Comparison of ENCODE assay signal across 8 cellular contexts in the genomic region with DNA sequence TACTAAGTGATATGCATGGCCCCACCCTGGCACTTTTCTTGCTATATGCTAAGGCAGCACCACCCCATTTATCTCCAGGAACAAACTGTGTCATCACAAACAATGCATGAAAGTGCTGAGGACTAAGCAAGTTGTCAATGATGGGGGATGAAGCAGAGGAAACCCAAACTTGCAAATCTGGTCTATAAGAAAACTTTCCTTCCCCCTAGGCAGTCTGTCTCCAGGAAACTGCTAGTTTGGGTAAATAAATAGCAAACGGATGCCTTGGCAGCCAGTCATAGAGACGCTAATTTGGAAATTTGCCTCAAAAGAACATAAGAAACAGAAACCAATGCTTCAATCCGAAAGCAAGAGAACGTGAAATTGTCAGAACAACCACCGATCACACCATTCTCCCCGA. TPM values are rescaled to one million over a fixed set of nuclear protein-coding genes. Genes with fewer than 3 reads are reported as not detected.
DNase-seq lines count a peak whose midpoint lies in the region; ATAC-seq and TF ChIP-seq lines count a peak whose summit lies in the region.

No MANE protein-coding gene starts in this region.

- H2AK5ac ChIP-seq in mesenchymal stem cell (ENCODE audit: low read length, severe bottlenecking) = no peak overlapping the region

- H3K27me3 Mint-ChIP-seq in naive thymus-derived CD8-positive, alpha-beta T cell = peaks cover 2 to 28% (median 17%) of the 10 kb centered on the region in 5 donors

- H4K91ac ChIP-seq in mesenchymal stem cell (ENCODE audit: low read length) = no peak overlapping the region

- H3K23ac ChIP-seq in mesenchymal stem cell (ENCODE audit: low read length in 2 of 2) = no peak overlapping the region

- no peak overlapping the region for H2AFZ ChIP-seq in mesenchymal stem cell (ENCODE audit: low read depth, low read length)

- no peaks in the 10 kb centered on the region for H3K9me3 ChIP-seq in mesenchymal stem cell (ENCODE audit: control insufficient read depth, low read length)
- H3K9me3 ChIP-seq in SJCRH30 (replicated peaks) = no peaks in the 10 kb centered on the region

- H3K14ac ChIP-seq in mesenchymal stem cell (ENCODE audit: low read length in 2 of 2) = no peak overlapping the region

- no peak overlapping the region for H3K4me3 Mint-ChIP-seq in naive thymus-derived CD8-positive, alpha-beta T cell

- DNase-seq in BJ (ENCODE audit: low read depth) (peak; percentile 73), T47D (ENCODE audit: low read depth in 1 of 2, low spot score in 1 of 2) (peak; percentile 67 to 99), mesenchymal stem cell (peak; percentile 89), activated gamma-delta T cell treated with Interleukin-2 at 50 U/mL for 16 hours (no peak), SJCRH30 (no peak)
- DNase-seq in naive thymus-derived CD8-positive, alpha-beta T cell = no peak

- H2BK12ac ChIP-seq in mesenchymal stem cell (ENCODE audit: low read length in 2 of 2) = no peak overlapping the region

- H3K4me2 ChIP-seq in mesenchymal stem cell (ENCODE audit: low read length, poor library complexity, severe bottlenecking) = no peak overlapping the region

- H3K27me3 ChIP-seq in BJ (ENCODE audit: control insufficient read depth, insufficient read depth, low read length) = no peaks in the 10 kb centered on the region
- H3K27me3 ChIP-seq in mesenchymal stem cell (ENCODE audit: control insufficient read depth in 1 of 2, insufficient read depth in 1 of 2, low read length in 2 of 2) = no peaks in the 10 kb centered on the region
- no peaks in the 10 kb centered on the region for H3K27me3 ChIP-seq in SJCRH30

- no peaks in the 10 kb centered on the region for H3K36me3 ChIP-seq in BJ (ENCODE audit: control insufficient read depth, insufficient read depth, low read length)
- no peaks in the 10 kb centered on the region for H3K36me3 ChIP-seq in mesenchymal stem cell (ENCODE audit: control insufficient read depth in 1 of 2, insufficient read depth in 2 of 2, low read depth in 1 of 2, low read length in 2 of 2)
- H3K36me3 ChIP-seq in SJCRH30 = no peaks in the 10 kb centered on the region

- peak; percentile 59 for ATAC-seq in HG02798 (IDR thresholded peaks at IDR 0.05; ENCODE audit: poor library complexity, unreplicated experiment)
- no peak for ATAC-seq in naive thymus-derived CD8-positive, alpha-beta T cell
- ATAC-seq in HG02852 (IDR thresholded peaks at IDR 0.05; ENCODE audit: unreplicated experiment) = no peak

- H2BK15ac ChIP-seq in mesenchymal stem cell (ENCODE audit: low read depth, poor library complexity, severe bottlenecking) = no peak overlapping the region

- in situ Hi-C loops in T47D (cut with HindIII; ENCODE audit: low pct_unique_long_range_greater_than_20kb, low sequenced_read_pairs) = no loop called here

- no peak for TF ChIP-seq CTCF in BJ (IDR thresholded peaks at IDR 0.05; ENCODE audit: insufficient read depth, low read depth, low read length)

- H3K4me1 Mint-ChIP-seq in naive thymus-derived CD8-positive, alpha-beta T cell = peaks cover 0 to 21% (median 5%) of the 10 kb centered on the region in 4 donors

- WGBS in mesenchymal stem cell = 34% methylated on average over 2 of the region's 6 CpGs

- no peaks in the 10 kb centered on the region for H3K79me1 ChIP-seq in mesenchymal stem cell (replicated peaks; ENCODE audit: low read length, poor library complexity, severe bottlenecking)

- H2BK5ac ChIP-seq in mesenchymal stem cell (ENCODE audit: low read depth, low read length, poor library complexity, severe bottlenecking) = no peak overlapping the region

- peak overlapping the region; percentile 90 for H3K9ac ChIP-seq in mesenchymal stem cell (ENCODE audit: low read length)

- no peak overlapping the region for H2BK120ac ChIP-seq in mesenchymal stem cell (ENCODE audit: low read depth, low read length)

- POLR2A ChIA-PET in BJ (lab: Charles Lee) = no interaction called here
- POLR2A ChIA-PET in naive thymus-derived CD8-positive, alpha-beta T cell (lab: Charles Lee) = no interaction called here

- H3K4me1 ChIP-seq in mesenchymal stem cell (ENCODE audit: control insufficient read depth, insufficient read depth, low read depth, low read length) (no peaks in the 10 kb centered on the region), SJCRH30 (no peaks in the 10 kb centered on the region)

- no peak overlapping the region for H3K4ac ChIP-seq in mesenchymal stem cell (ENCODE audit: low read depth in 1 of 2, low read length in 2 of 2)

- H3K18ac ChIP-seq in mesenchymal stem cell (ENCODE audit: low read depth in 1 of 2, low read length in 2 of 2) = no peak overlapping the region

- H3K27ac Mint-ChIP-seq in naive thymus-derived CD8-positive, alpha-beta T cell = no peak overlapping the region

- no peak overlapping the region for H4K8ac ChIP-seq in mesenchymal stem cell (ENCODE audit: low read length)

- H3K4me3 ChIP-seq in BJ (ENCODE audit: low read depth, low read length) (peak overlapping the region; percentile 12; the same call in 1 of the 2 replicates), mesenchymal stem cell (ENCODE audit: insufficient read depth in 1 of 2, low read depth in 1 of 2, low read length in 2 of 2) (peak overlapping the region in 1 of 2 experiments; percentile 74), SJCRH30 (no peak overlapping the region)

- no peaks in the 10 kb centered on the region for H3K36me3 Mint-ChIP-seq in naive thymus-derived CD8-positive, alpha-beta T cell

- CTCF ChIA-PET in BJ (lab: Yijun Ruan, JAX) = no interaction called here

- H3K27ac ChIP-seq in mesenchymal stem cell (ENCODE audit: low read length, poor library complexity, severe bottlenecking) (no peak overlapping the region), SJCRH30 (no peak overlapping the region)

- H3K9me3 Mint-ChIP-seq in naive thymus-derived CD8-positive, alpha-beta T cell = peaks cover 0 to 3% (median 0%) of the 10 kb centered on the region in 9 donors

RNA-seq across cellular contexts. Expression of a gene that starts 5.6 kb away (rescaled TPM):
- 165 and 217 TPM in 2 replicates for polyA plus RNA-seq in BJ (2011; rRNA removed)
- polyA minus RNA-seq in BJ (2011; rRNA and poly(A)+ RNA removed) = 17.9 and 28.8 TPM in 2 replicates
- 183 TPM for polyA plus RNA-seq in mesenchymal stem cell (2013, experiment 1 of 2)
- polyA plus RNA-seq in mesenchymal stem cell (2013, experiment 2 of 2) = 189 TPM
- total RNA-seq in naive thymus-derived CD8-positive, alpha-beta T cell = 10 to 100 TPM; 25.3 to 30.1 TPM
- 10 to 100 TPM; 17.6 to 25.6 (median 20.8) TPM for polyA plus RNA-seq in naive thymus-derived CD8-positive, alpha-beta T cell
- 198 and 204 TPM in 2 replicates for total RNA-seq in SJCRH30 (2014; rRNA removed; shearing (Covaris generic))

Comparison
In these comparisons a context has a peak if more than half of its experiments do, and no peak if none do; other contexts are left out.
1. DNase-seq: peak in BJ (single experiment), T47D (2 of 2) and mesenchymal stem cell (single experiment); none in activated gamma-delta T cell treated with Interleukin-2 at 50 U/mL for 16 hours (single experiment), naive thymus-derived CD8-positive, alpha-beta T cell (0 of 10) and SJCRH30 (0 of 2).